1 cellular context compared by ENCODE assay signal in genomic region chr11:75567971-75568370, GRCh38.
TF ChIP-seq lines count a peak whose summit lies in the region.

No MANE protein-coding gene starts in this region.

TF ChIP-seq in GM23338, 12 proteins besides CTCF, POLR2A, EP300 and RAD21:
- TF ChIP-seq ZNF462 (CRISPR knock-in tag; IDR thresholded peaks at IDR 0.05) (no peak), STAT1 (IDR thresholded peaks at IDR 0.05; ENCODE audit: unreplicated experiment) (no peak), ZNF331 (CRISPR knock-in tag; IDR thresholded peaks at IDR 0.05; ENCODE audit: low read depth) (no peak), POLR2AphosphoS5 (IDR thresholded peaks at IDR 0.05; ENCODE audit: low read depth) (no peak), REST (IDR thresholded peaks at IDR 0.05; ENCODE audit: unreplicated experiment) (no peak), ETS1 (IDR thresholded peaks at IDR 0.05) (no peak), ZNF114 (CRISPR knock-in tag; IDR thresholded peaks at IDR 0.05) (no peak), JUNB (IDR thresholded peaks at IDR 0.05; ENCODE audit: unreplicated experiment) (no peak), CREB1 (CRISPR knock-in tag; IDR thresholded peaks at IDR 0.05; ENCODE audit: low read depth) (no peak), EZH2phosphoT487 (IDR thresholded peaks at IDR 0.05; ENCODE audit: unreplicated experiment) (no peak), NANOG (IDR thresholded peaks at IDR 0.05; ENCODE audit: borderline replicate concordance) (no peak), EZH2 (IDR thresholded peaks at IDR 0.05; ENCODE audit: low read depth, unreplicated experiment) (no peak)
